Comparison of ENCODE assay signal across 9 cellular contexts in the genomic region with DNA sequence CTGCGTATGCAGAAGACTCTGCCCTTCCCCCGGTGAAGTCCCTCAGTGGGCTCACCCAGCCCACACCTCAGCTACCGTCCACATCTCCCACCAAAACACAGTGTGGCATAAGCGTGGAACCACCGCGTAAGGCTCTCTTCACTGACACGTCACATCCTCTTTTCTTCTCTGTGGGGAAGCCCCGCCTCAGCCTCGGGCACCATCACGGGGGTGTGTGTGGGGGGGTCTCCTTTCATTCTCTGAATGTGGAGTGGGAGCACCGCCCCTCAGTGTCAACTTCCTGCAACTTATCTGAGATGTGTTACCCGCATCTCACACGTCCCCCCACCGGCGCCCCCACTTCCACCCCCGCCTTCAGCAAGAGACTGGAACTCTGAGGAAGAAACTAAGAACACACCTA.
DNase-seq lines count a peak whose midpoint lies in the region; ATAC-seq and TF ChIP-seq lines count a peak whose summit lies in the region.
"Had no signal": no experiment of that assay in that cellular context is flagged by ENCODE, and none has a peak within 500 bp of the region (broad histone marks: within the 10 kb centered on the region; RNA-seq: fewer than 3 reads in every experiment).

No MANE protein-coding gene starts in this region.

- H3K36me3 ChIP-seq in trophoblast cell (ENCODE audit: control insufficient read depth in 1 of 2, insufficient read depth in 2 of 2, low read length in 2 of 2), result no peaks in the 10 kb centered on the region
- no peaks in the 10 kb centered on the region for H3K36me3 ChIP-seq in SJCRH30
- no peaks in the 10 kb centered on the region for H3K36me3 ChIP-seq in breast epithelium
- no peaks in the 10 kb centered on the region for H3K36me3 ChIP-seq in sigmoid colon

- TF ChIP-seq POLR2A in breast epithelium (IDR thresholded peaks at IDR 0.05) (no peak), sigmoid colon (IDR thresholded peaks at IDR 0.05) (no peak)

- peak overlapping the region; percentile 19 for H3K4me3 Mint-ChIP-seq in activated T-helper 2 cell treated with anti-CD3 and anti-CD28 coated beads, Interferon-gamma antibody, Interleukin-2, Interleukin-4, amounts not matched to agents 10 μg/mL and 5 μg/mL and 100 μg/mL, durations not matched to agents 14 hours and 24 hours and 36 hours (ENCODE audit: low read depth)
- peak overlapping the region; percentile 94 for H3K4me3 Mint-ChIP-seq in natural killer cell

- ATAC-seq in natural killer cell, result peak; percentile 94 to 98 (median 95)

- DNase-seq in T-helper 22 cell (ENCODE audit: low read depth), result peak; percentile 8
- DNase-seq in activated T-helper 2 cell treated with anti-CD3 and anti-CD28 coated beads, Interferon-gamma antibody, Interleukin-2, Interleukin-4, amounts not matched to agents 10 μg/mL and 5 μg/mL and 100 μg/mL, durations not matched to agents 14 hours and 24 hours and 36 hours (ENCODE audit: low spot score), result peak; percentile 18
- peak; percentile 88 for DNase-seq in natural killer cell
- peak; percentile 67 for DNase-seq in stimulated activated naive CD4-positive, alpha-beta T cell treated with Interleukin-2 at 50 U/mL for 16 hours (lab: John Stamatoyannopoulos, UW)
- DNase-seq in trophoblast cell, result no peak
- DNase-seq in SJCRH30, result no peak
- DNase-seq in breast epithelium (ENCODE audit: low spot score in 2 of 2), result no peak
- DNase-seq in sigmoid colon, result no peak
- DNase-seq: NCI-H345 had no signal

- H3K4me1 Mint-ChIP-seq in activated T-helper 2 cell treated with anti-CD3 and anti-CD28 coated beads, Interferon-gamma antibody, Interleukin-2, Interleukin-4, amounts not matched to agents 10 μg/mL and 5 μg/mL and 100 μg/mL, durations not matched to agents 14 hours and 24 hours and 36 hours (ENCODE audit: low read depth), result peaks cover 46% of the 10 kb centered on the region
- peaks cover 52 to 65% of the 10 kb centered on the region in 2 donors for H3K4me1 Mint-ChIP-seq in natural killer cell

- no peaks in the 10 kb centered on the region for H3K27me3 Mint-ChIP-seq in activated T-helper 2 cell treated with anti-CD3 and anti-CD28 coated beads, Interferon-gamma antibody, Interleukin-2, Interleukin-4, amounts not matched to agents 10 μg/mL and 5 μg/mL and 100 μg/mL, durations not matched to agents 14 hours and 24 hours and 36 hours (ENCODE audit: low read depth)
- no peaks in the 10 kb centered on the region for H3K27me3 Mint-ChIP-seq in natural killer cell (ENCODE audit: low read depth in 2 of 2)

- peak overlapping the region; percentile 92 for H3K27ac Mint-ChIP-seq in activated T-helper 2 cell treated with anti-CD3 and anti-CD28 coated beads, Interferon-gamma antibody, Interleukin-2, Interleukin-4, amounts not matched to agents 10 μg/mL and 5 μg/mL and 100 μg/mL, durations not matched to agents 14 hours and 24 hours and 36 hours
- H3K27ac Mint-ChIP-seq in natural killer cell, result peak overlapping the region; percentile 100

- H3K4me2 ChIP-seq in trophoblast cell (ENCODE audit: low read length), result no peak overlapping the region

- no peak overlapping the region for H3K18ac ChIP-seq in trophoblast cell (ENCODE audit: low read length)

- H3K9ac ChIP-seq in trophoblast cell (ENCODE audit: low read length), result no peak overlapping the region

- H3K4me3 ChIP-seq in trophoblast cell (ENCODE audit: low read depth, low read length) (no peak overlapping the region), SJCRH30 (no peak overlapping the region), breast epithelium (no peak overlapping the region), sigmoid colon (no peak overlapping the region)

- no peak overlapping the region for H3K23ac ChIP-seq in trophoblast cell (ENCODE audit: low read length)

- H3K4me1 ChIP-seq in trophoblast cell (ENCODE audit: control insufficient read depth in 1 of 2, insufficient read depth in 2 of 2, low read length in 2 of 2), result no peaks in the 10 kb centered on the region
- H3K4me1 ChIP-seq in SJCRH30, result no peaks in the 10 kb centered on the region
- H3K4me1 ChIP-seq in breast epithelium, result no peaks in the 10 kb centered on the region
- H3K4me1 ChIP-seq in sigmoid colon, result no peaks in the 10 kb centered on the region

- no peak overlapping the region for H3K27ac ChIP-seq in trophoblast cell (ENCODE audit: low read depth, low read length)
- no peak overlapping the region for H3K27ac ChIP-seq in SJCRH30
- no peak overlapping the region for H3K27ac ChIP-seq in breast epithelium
- no peak overlapping the region for H3K27ac ChIP-seq in sigmoid colon

- no peak overlapping the region for H4K12ac ChIP-seq in trophoblast cell (ENCODE audit: low read depth, low read length)

- H3K9me3 ChIP-seq in trophoblast cell (ENCODE audit: insufficient read depth, low read depth, low read length), result no peaks in the 10 kb centered on the region
- no peaks in the 10 kb centered on the region for H3K9me3 ChIP-seq in SJCRH30 (replicated peaks)
- no peaks in the 10 kb centered on the region for H3K9me3 ChIP-seq in breast epithelium
- no peaks in the 10 kb centered on the region for H3K9me3 ChIP-seq in sigmoid colon

- H2BK12ac ChIP-seq in trophoblast cell (ENCODE audit: low read length), result no peak overlapping the region

- H2AK5ac ChIP-seq in trophoblast cell (ENCODE audit: low read length), result no peak overlapping the region

- no peak overlapping the region for H2BK120ac ChIP-seq in trophoblast cell (ENCODE audit: insufficient read depth, low read length, poor library complexity)

- no peak for TF ChIP-seq EP300 in sigmoid colon (IDR thresholded peaks at IDR 0.05)

- H3K79me1 ChIP-seq in trophoblast cell (ENCODE audit: low read length), result no peaks in the 10 kb centered on the region

- H4K91ac ChIP-seq in trophoblast cell (ENCODE audit: low read depth, low read length), result no peak overlapping the region

- no peak overlapping the region for H2BK5ac ChIP-seq in trophoblast cell (ENCODE audit: low read depth, low read length, poor library complexity)

- WGBS in trophoblast cell (ENCODE audit: extremely low coverage, insufficient coverage, insufficient read length), result no CpG with 5 or more reads among the region's 16 CpGs
- 51 to 84% methylated on average over 16 of the region's 16 CpGs for WGBS in sigmoid colon, 2 donors

- H3K4ac ChIP-seq in trophoblast cell (ENCODE audit: low read depth, low read length), result no peak overlapping the region

- no peak overlapping the region for H4K8ac ChIP-seq in trophoblast cell (ENCODE audit: low read depth, low read length)

- no peaks in the 10 kb centered on the region for H3K36me3 Mint-ChIP-seq in activated T-helper 2 cell treated with anti-CD3 and anti-CD28 coated beads, Interferon-gamma antibody, Interleukin-2, Interleukin-4, amounts not matched to agents 10 μg/mL and 5 μg/mL and 100 μg/mL, durations not matched to agents 14 hours and 24 hours and 36 hours (ENCODE audit: low read depth)
- no peaks in the 10 kb centered on the region for H3K36me3 Mint-ChIP-seq in natural killer cell

- no peak overlapping the region for H3K14ac ChIP-seq in trophoblast cell (ENCODE audit: low read length)

- no peaks in the 10 kb centered on the region for H3K27me3 ChIP-seq in trophoblast cell (ENCODE audit: insufficient read depth, low read length)
- no peaks in the 10 kb centered on the region for H3K27me3 ChIP-seq in SJCRH30
- H3K27me3 ChIP-seq in breast epithelium, result no peaks in the 10 kb centered on the region
- no peaks in the 10 kb centered on the region for H3K27me3 ChIP-seq in sigmoid colon

- H3K79me2 ChIP-seq in trophoblast cell (ENCODE audit: control insufficient read depth, insufficient read depth, low read length, poor library complexity), result no peaks in the 10 kb centered on the region

- no peak overlapping the region for H2AFZ ChIP-seq in trophoblast cell (ENCODE audit: insufficient read depth, low read length, poor library complexity)

- no peaks in the 10 kb centered on the region for H3K9me3 Mint-ChIP-seq in activated T-helper 2 cell treated with anti-CD3 and anti-CD28 coated beads, Interferon-gamma antibody, Interleukin-2, Interleukin-4, amounts not matched to agents 10 μg/mL and 5 μg/mL and 100 μg/mL, durations not matched to agents 14 hours and 24 hours and 36 hours
- H3K9me3 Mint-ChIP-seq in natural killer cell, result no peaks in the 10 kb centered on the region

- intact Hi-C loops in activated T-helper 2 cell treated with anti-CD3 and anti-CD28 coated beads, Interferon-gamma antibody, Interleukin-2, Interleukin-4, amounts not matched to agents 10 μg/mL and 5 μg/mL and 100 μg/mL, durations not matched to agents 14 hours and 24 hours and 36 hours (cut with micrococcal nuclease), result loop anchor here (5.0 kb wide), 3 partner anchors 195 to 770 kb away; no protein-coding TSS in a partner anchor
- intact Hi-C loops in natural killer cell (cut with micrococcal nuclease) (loop anchor here (1.0 to 5.0 kb wide), 4 partner anchors 20 to 390 kb away; a partner anchor contains a TSS), breast epithelium (cut with DNase I; ENCODE audit: low total_unique reads) (no loop called here), sigmoid colon (cut with DNase I) (no loop called here)

- TF ChIP-seq CTCF in natural killer cell (IDR thresholded peaks at IDR 0.05) (no peak), breast epithelium (IDR thresholded peaks at IDR 0.05) (no peak), sigmoid colon (IDR thresholded peaks at IDR 0.05) (no peak)

Comparison
In these comparisons a context has a peak if more than half of its experiments do, and no peak if none do; other contexts are left out.
1. DNase-seq: peak in T-helper 22 cell (single experiment), activated T-helper 2 cell treated with anti-CD3 and anti-CD28 coated beads, Interferon-gamma antibody, Interleukin-2, Interleukin-4, amounts not matched to agents 10 μg/mL and 5 μg/mL and 100 μg/mL, durations not matched to agents 14 hours and 24 hours and 36 hours (single experiment), natural killer cell (single experiment) and stimulated activated naive CD4-positive, alpha-beta T cell treated with Interleukin-2 at 50 U/mL for 16 hours (single experiment); none in trophoblast cell (0 of 2), SJCRH30 (0 of 2), breast epithelium (0 of 2) and sigmoid colon (single experiment).
2. intact Hi-C loops: an anchor here in activated T-helper 2 cell treated with anti-CD3 and anti-CD28 coated beads, Interferon-gamma antibody, Interleukin-2, Interleukin-4, amounts not matched to agents 10 μg/mL and 5 μg/mL and 100 μg/mL, durations not matched to agents 14 hours and 24 hours and 36 hours (5.0 kb wide) and natural killer cell (1.0 to 5.0 kb wide); none called in breast epithelium and sigmoid colon.